In genomic region chr10:13346280-13346819, GRCh38 we compare ENCODE assay signal across 8 cellular contexts. TPM values are rescaled to one million over a fixed set of nuclear protein-coding genes. Genes with fewer than 3 reads are reported as not detected.
DNase-seq lines count a peak whose midpoint lies in the region; ATAC-seq and TF ChIP-seq lines count a peak whose summit lies in the region.

No MANE protein-coding gene starts in this region.

- H3K36me3 ChIP-seq in BLaER1 treated with 17β-estradiol and CSF1 and Interleukin-3, amounts not matched to agents 10 nM and 100 nM = peaks cover 4 to 43% (median 36%) of the 10 kb centered on the region in 11 experiments; a peak in 19 of 22 replicates
- H3K36me3 ChIP-seq in breast epithelium (no peaks in the 10 kb centered on the region), lower lobe of right lung (peaks cover 5% of the 10 kb centered on the region), transverse colon (no peaks in the 10 kb centered on the region)

- peaks cover 14 to 33% (median 18%) of the 10 kb centered on the region in 3 donors for H3K4me1 Mint-ChIP-seq in IgD-negative memory B cell

- in situ Hi-C loops in transverse colon (cut with MboI; ENCODE audit: low pct_ligation_motif_present in 1 of 4, low pct_unique_long_range_greater_than_20kb in 1 of 4, low sequenced_read_pairs in 3 of 4) = no loop called here

- WGBS in transverse colon (ENCODE audit: low coverage in 1 of 2), 2 donors = 21% methylated on average over 17 of the region's 17 CpGs

- ATAC-seq in lower lobe of right lung = no peak
- no peak for ATAC-seq in GM19023 (IDR thresholded peaks at IDR 0.05; ENCODE audit: unreplicated experiment)

- peak overlapping the region; percentile 74 to 94 (median 89) for H3K4me2 ChIP-seq in BLaER1 treated with 17β-estradiol and CSF1 and Interleukin-3, amounts not matched to agents 10 nM and 100 nM

- peaks cover 26 to 51% (median 39%) of the 10 kb centered on the region in 10 experiments for H3K4me1 ChIP-seq in BLaER1 treated with 17β-estradiol and CSF1 and Interleukin-3, amounts not matched to agents 10 nM and 100 nM
- H3K4me1 ChIP-seq in breast epithelium (peaks cover 0 to 4% of the 10 kb centered on the region in 2 donors), lower lobe of right lung (peaks cover 33% of the 10 kb centered on the region), transverse colon (peaks cover 7 to 37% (median 24%) of the 10 kb centered on the region in 4 donors)

- H3K4me3 ChIP-seq in BLaER1 treated with 17β-estradiol and CSF1 and Interleukin-3, amounts not matched to agents 10 nM and 100 nM = peak overlapping the region; percentile 70 to 96 (median 93)
- H3K4me3 ChIP-seq in breast epithelium (peak overlapping the region; percentile 79 to 95 (median 83)), lower lobe of right lung (peak overlapping the region; percentile 97), transverse colon (peak overlapping the region; percentile 62 to 97 (median 85))

- H4K20me1 ChIP-seq in BLaER1 treated with 17β-estradiol and CSF1 and Interleukin-3, amounts not matched to agents 10 nM and 100 nM = peaks cover 0 to 52% (median 36%) of the 10 kb centered on the region in 11 experiments; a peak in 15 of 22 replicates

- H3K36me3 Mint-ChIP-seq in IgD-negative memory B cell = peaks cover 3% of the 10 kb centered on the region

- peak overlapping the region; percentile 74 to 96 (median 90) for H3K4me3 Mint-ChIP-seq in IgD-negative memory B cell

- H3K9ac ChIP-seq in BLaER1 treated with 17β-estradiol and CSF1 and Interleukin-3, amounts not matched to agents 10 nM and 100 nM = peak overlapping the region; percentile 97 to 100 (median 100)

- TF ChIP-seq CTCF in breast epithelium (IDR thresholded peaks at IDR 0.05) (no peak), lower lobe of right lung (IDR thresholded peaks at IDR 0.05) (no peak), transverse colon (IDR thresholded peaks at IDR 0.05) (no peak)

- TF ChIP-seq POLR2A in breast epithelium (IDR thresholded peaks at IDR 0.05) (no peak), transverse colon (IDR thresholded peaks at IDR 0.05) (no peak)

- peak overlapping the region; percentile 94 to 100 (median 97); a peak in 21 of 22 replicates for H3K27ac ChIP-seq in BLaER1 treated with 17β-estradiol and CSF1 and Interleukin-3, amounts not matched to agents 10 nM and 100 nM
- H3K27ac ChIP-seq in breast epithelium = peak overlapping the region; percentile 95 to 99
- H3K27ac ChIP-seq in lower lobe of right lung = peak overlapping the region; percentile 92
- peak overlapping the region; percentile 95 to 99 (median 99) for H3K27ac ChIP-seq in transverse colon

- H3K27ac Mint-ChIP-seq in IgD-negative memory B cell = peak overlapping the region; percentile 69 to 86 (median 86)

- DNase-seq in breast epithelium (ENCODE audit: low spot score in 2 of 2) (peak in 1 of 2 donors; percentile 33), lower lobe of right lung (no peak), transverse colon (peak; percentile 25), NCI-H1436 (lab: John Stamatoyannopoulos, UW) (no peak), NCI-H1092 (lab: John Stamatoyannopoulos, UW) (no peak)

- intact Hi-C loops in breast epithelium (cut with DNase I; ENCODE audit: low total_unique reads) (no loop called here), lower lobe of right lung (cut with DNase I) (no loop called here), transverse colon (cut with DNase I; ENCODE audit: low total_unique reads) (no loop called here)

- H3K9me3 ChIP-seq in BLaER1 treated with 17β-estradiol and CSF1 and Interleukin-3, amounts not matched to agents 10 nM and 100 nM (replicated peaks in 1 of 11) = no peaks in the 10 kb centered on the region
- H3K9me3 ChIP-seq in breast epithelium (no peaks in the 10 kb centered on the region), lower lobe of right lung (no peaks in the 10 kb centered on the region), transverse colon (no peaks in the 10 kb centered on the region)

- no peaks in the 10 kb centered on the region for H3K9me3 Mint-ChIP-seq in IgD-negative memory B cell

- no peaks in the 10 kb centered on the region for H3K27me3 ChIP-seq in BLaER1 treated with 17β-estradiol and CSF1 and Interleukin-3, amounts not matched to agents 10 nM and 100 nM
- H3K27me3 ChIP-seq in breast epithelium = no peaks in the 10 kb centered on the region
- no peaks in the 10 kb centered on the region for H3K27me3 ChIP-seq in lower lobe of right lung (ENCODE audit: low read depth)
- no peaks in the 10 kb centered on the region for H3K27me3 ChIP-seq in transverse colon

- no peak for TF ChIP-seq EP300 in transverse colon (IDR thresholded peaks at IDR 0.05; ENCODE audit: low read depth)

- peaks cover 6% of the 10 kb centered on the region for H3K27me3 Mint-ChIP-seq in IgD-negative memory B cell

RNA-seq across cellular contexts. Expression of gene SEPHS1, which starts 1.7 kb away (rescaled TPM):
- 7.9 TPM for polyA plus RNA-seq in IgD-negative memory B cell
- total RNA-seq in breast epithelium (10 to 100 TPM; 33.9 to 53.3 (median 43.6) TPM), lower lobe of right lung (35.9 TPM), transverse colon (10 to 100 TPM; 14.6 to 44.6 (median 28.5) TPM)

RNA-seq across cellular contexts. Expression of gene PHYH, which starts 46.5 kb away (rescaled TPM):
- 10.2 TPM for polyA plus RNA-seq in IgD-negative memory B cell
- total RNA-seq in breast epithelium = 10 to 100 TPM; 23.7 to 74.7 (median 26.9) TPM
- 30.3 TPM for total RNA-seq in lower lobe of right lung
- total RNA-seq in transverse colon = 10 to 100 TPM; 16.1 to 90.1 (median 49.2) TPM
